Comparison of ENCODE assay signal across 7 cellular contexts in genomic region chr3:87771338-87772059, GRCh38. TPM values are rescaled to one million over a fixed set of nuclear protein-coding genes. Genes with fewer than 3 reads are reported as not detected.
DNase-seq lines count a peak whose midpoint lies in the region; ATAC-seq and TF ChIP-seq lines count a peak whose summit lies in the region.

No MANE protein-coding gene starts in this region.

- H3K4me3 ChIP-seq in esophagus muscularis mucosa (no peak overlapping the region), neural progenitor cell (no peak overlapping the region)

- H3K27me3 Mint-ChIP-seq in neural progenitor cell (ENCODE audit: insufficient read depth, low read depth) = no peaks in the 10 kb centered on the region

- peak overlapping the region; percentile 54 for H2AFZ ChIP-seq in neural progenitor cell (replicated peaks)

- WGBS in esophagus muscularis mucosa = 52% methylated on average over 5 of the region's 5 CpGs

- H3K4me1 ChIP-seq in esophagus muscularis mucosa (no peaks in the 10 kb centered on the region), neural progenitor cell (no peaks in the 10 kb centered on the region)

- H3K4me1 Mint-ChIP-seq in neural progenitor cell = peaks cover 5% of the 10 kb centered on the region

- H3K9me3 ChIP-seq in esophagus muscularis mucosa (no peaks in the 10 kb centered on the region), neural progenitor cell (ENCODE audit: low read depth) (no peaks in the 10 kb centered on the region)

- no peaks in the 10 kb centered on the region for H3K36me3 Mint-ChIP-seq in neural progenitor cell

- ATAC-seq in GM21515 (IDR thresholded peaks at IDR 0.05; ENCODE audit: unreplicated experiment) = peak; percentile 99
- peak; percentile 94 for ATAC-seq in HG03571 (IDR thresholded peaks at IDR 0.05; ENCODE audit: unreplicated experiment)

- no peaks in the 10 kb centered on the region for H3K9me3 Mint-ChIP-seq in neural progenitor cell

- H3K4me2 ChIP-seq in neural progenitor cell = no peak overlapping the region

- H3K27ac ChIP-seq in esophagus muscularis mucosa (replicated peaks in 1 of 4) (no peak overlapping the region), neural progenitor cell (no peak overlapping the region)

- H3K36me3 ChIP-seq in esophagus muscularis mucosa = no peaks in the 10 kb centered on the region
- H3K36me3 ChIP-seq in neural progenitor cell = no peaks in the 10 kb centered on the region

- no peaks in the 10 kb centered on the region for H3K79me2 ChIP-seq in neural progenitor cell (ENCODE audit: low read depth)

- H4K20me1 ChIP-seq in neural progenitor cell (ENCODE audit: low read depth) = no peaks in the 10 kb centered on the region

- H3K27me3 ChIP-seq in esophagus muscularis mucosa = no peaks in the 10 kb centered on the region
- no peaks in the 10 kb centered on the region for H3K27me3 ChIP-seq in neural progenitor cell

- no peak for TF ChIP-seq POLR2A in esophagus muscularis mucosa (IDR thresholded peaks at IDR 0.05; ENCODE audit: low read depth)

- no peak overlapping the region for H3K27ac Mint-ChIP-seq in neural progenitor cell

- peak; percentile 89 for TF ChIP-seq CTCF in GM12873 (IDR thresholded peaks at IDR 0.05; ENCODE audit: insufficient read depth, low read depth, low read length, missing control alignments)
- TF ChIP-seq CTCF in esophagus muscularis mucosa (IDR thresholded peaks at IDR 0.05) = peak in 2 of 3 experiments; percentile 37 to 50
- TF ChIP-seq CTCF in neural progenitor cell (IDR thresholded peaks at IDR 0.05) = peak; percentile 75

- no peaks in the 10 kb centered on the region for H3F3A ChIP-seq in neural progenitor cell (ENCODE audit: low read depth)

- no peak overlapping the region for H3K4me3 Mint-ChIP-seq in neural progenitor cell

- no peak overlapping the region for H3K9ac ChIP-seq in neural progenitor cell

- intact Hi-C loops in esophagus muscularis mucosa (cut with DNase I) = loop anchor here (10.0 kb wide), 1 partner anchor 343 kb away; no protein-coding TSS in a partner anchor

- no peak for TF ChIP-seq EP300 in esophagus muscularis mucosa (IDR thresholded peaks at IDR 0.05)

- DNase-seq in activated CD4-positive, alpha-beta T cell treated with anti-CD3 and anti-CD28 coated beads for 4 hours = peak; percentile 7 to 16
- no peak for DNase-seq in esophagus muscularis mucosa (ENCODE audit: extremely low spot score)
- DNase-seq in neural progenitor cell (ENCODE audit: low spot score) = peak; percentile 51
- DNase-seq in HCEC 1CT = no peak

RNA-seq across cellular contexts. Expression of gene HTR1F, which starts 21.0 kb away (rescaled TPM):
- total RNA-seq in esophagus muscularis mucosa = under 1 TPM in 3 of 4 donors, not detected in 1; 0.17 to 0.26 (median 0.17) TPM
- total RNA-seq in neural progenitor cell (ENCODE audit: low replicate concordance) = not detected in 2 replicates

Comparison
In these comparisons a context has a peak if more than half of its experiments do, and no peak if none do; other contexts are left out.
1. DNase-seq: peak in activated CD4-positive, alpha-beta T cell treated with anti-CD3 and anti-CD28 coated beads for 4 hours (2 of 2) and neural progenitor cell (single experiment); none in esophagus muscularis mucosa (single experiment) and HCEC 1CT (single experiment).
2. Peak in every context shown above with its lines, with median percentiles within 50 percentile points of each other: CTCF ChIP-seq.